In genomic region chr7:158018061-158018796, GRCh38 we compare ENCODE assay signal across 22 cellular contexts.
"Had no signal": no experiment of that assay in that cellular context is flagged by ENCODE, and none has a peak within 500 bp of the region (broad histone marks: within the 10 kb centered on the region; RNA-seq: fewer than 3 reads in every experiment).

No MANE protein-coding gene starts in this region.

- H3K4me3 ChIP-seq: adrenal gland, breast epithelium, esophagus muscularis mucosa, gastroesophageal sphincter, heart right ventricle, lower lobe of right lung had no signal

- H3K36me3 Mint-ChIP-seq: activated CD8-positive, alpha-beta memory T cell treated with anti-CD3 and anti-CD28 coated beads, Interleukin-2, amount 10 ng/mL, durations not matched to agents 7 days and 5 days; natural killer cell had no signal

- H3K36me3 ChIP-seq: adrenal gland, breast epithelium, esophagus muscularis mucosa, gastroesophageal sphincter, heart right ventricle, lower lobe of right lung had no signal

- H3K27ac ChIP-seq: breast epithelium, esophagus muscularis mucosa, gastroesophageal sphincter, heart right ventricle, lower lobe of right lung had no signal

- H3K4me1 Mint-ChIP-seq: activated CD4-positive, alpha-beta memory T cell treated with anti-CD3 and anti-CD28 coated beads, Interleukin-2, amount 10 ng/mL, durations not matched to agents 7 days and 5 days; activated CD8-positive, alpha-beta memory T cell treated with anti-CD3 and anti-CD28 coated beads, Interleukin-2, amount 10 ng/mL, durations not matched to agents 7 days and 5 days; natural killer cell had no signal

- H3K27me3 Mint-ChIP-seq: activated CD4-positive, alpha-beta memory T cell treated with anti-CD3 and anti-CD28 coated beads, Interleukin-2, amount 10 ng/mL, durations not matched to agents 7 days and 5 days; activated CD8-positive, alpha-beta memory T cell treated with anti-CD3 and anti-CD28 coated beads, Interleukin-2, amount 10 ng/mL, durations not matched to agents 7 days and 5 days had no signal

- H3K9me3 Mint-ChIP-seq: activated CD4-positive, alpha-beta memory T cell treated with anti-CD3 and anti-CD28 coated beads, Interleukin-2, amount 10 ng/mL, durations not matched to agents 7 days and 5 days; activated T-cell treated with anti-CD3 and anti-CD28 coated beads, Interleukin-2, amount 50 U/mL, for 24 hours; activated T-helper 2 cell treated with anti-CD3 and anti-CD28 coated beads, Interferon-gamma antibody, Interleukin-2, Interleukin-4, amounts not matched to agents 10 μg/mL and 5 μg/mL and 100 μg/mL, durations not matched to agents 14 hours and 24 hours and 36 hours; natural killer cell had no signal

- H3K27ac Mint-ChIP-seq: activated CD4-positive, alpha-beta memory T cell treated with anti-CD3 and anti-CD28 coated beads, Interleukin-2, amount 10 ng/mL, durations not matched to agents 7 days and 5 days; activated CD8-positive, alpha-beta memory T cell treated with anti-CD3 and anti-CD28 coated beads, Interleukin-2, amount 10 ng/mL, durations not matched to agents 7 days and 5 days; activated T-cell treated with anti-CD3 and anti-CD28 coated beads, Interleukin-2, amount 50 U/mL, for 24 hours; activated T-helper 2 cell treated with anti-CD3 and anti-CD28 coated beads, Interferon-gamma antibody, Interleukin-2, Interleukin-4, amounts not matched to agents 10 μg/mL and 5 μg/mL and 100 μg/mL, durations not matched to agents 14 hours and 24 hours and 36 hours; natural killer cell had no signal

- H3K4me3 Mint-ChIP-seq: activated CD4-positive, alpha-beta memory T cell treated with anti-CD3 and anti-CD28 coated beads, Interleukin-2, amount 10 ng/mL, durations not matched to agents 7 days and 5 days; activated CD8-positive, alpha-beta memory T cell treated with anti-CD3 and anti-CD28 coated beads, Interleukin-2, amount 10 ng/mL, durations not matched to agents 7 days and 5 days; activated T-cell treated with anti-CD3 and anti-CD28 coated beads, Interleukin-2, amount 50 U/mL, for 24 hours; natural killer cell had no signal

- H3K4me1 ChIP-seq: breast epithelium had no signal

- H3K9me3 ChIP-seq: adrenal gland, breast epithelium, esophagus muscularis mucosa, gastroesophageal sphincter, heart right ventricle, lower lobe of right lung had no signal

- H3K27me3 ChIP-seq: adrenal gland, esophagus muscularis mucosa, gastroesophageal sphincter had no signal

- ATAC-seq: activated CD8-positive, alpha-beta memory T cell treated with anti-CD3 and anti-CD28 coated beads, Interleukin-2, amount 10 ng/mL, durations not matched to agents 7 days and 5 days; gastroesophageal sphincter; heart right ventricle; natural killer cell had no signal

- DNase-seq: activated CD4-positive, alpha-beta memory T cell treated with anti-CD3 and anti-CD28 coated beads, Interleukin-2, amount 10 ng/mL, durations not matched to agents 7 days and 5 days; activated CD4-positive, alpha-beta T cell treated with anti-CD3 and anti-CD28 coated beads for 48 hours; activated CD4-positive, CD25-positive, alpha-beta regulatory T cell; activated CD8-positive, alpha-beta memory T cell treated with anti-CD3 and anti-CD28 coated beads, Interleukin-2, amount 10 ng/mL, durations not matched to agents 7 days and 5 days; activated naive CD4-positive, alpha-beta T cell treated with anti-CD3 and anti-CD28 coated beads, Interleukin-2, amount 50 U/mL, for 16 hours; activated T-cell treated with anti-CD3 and anti-CD28 coated beads, Interleukin-2, amount 50 U/mL, for 24 hours; cerebellar nuclear complex; effector CD8-positive, alpha-beta T cell; heart right ventricle; lower lobe of right lung; natural killer cell; stimulated activated CD4-positive, alpha-beta T cell treated with anti-CD3 and anti-CD28 coated beads, Interleukin-12 subunit alpha, Interleukin-12 subunit beta, amount 100 ng/mL, for 4 hours; stimulated activated CD4-positive, alpha-beta T cell treated with anti-CD3 and anti-CD28 coated beads, Interleukin-1b, Interleukin-23, amount 100 ng/mL, for 48 hours; stimulated activated naive CD4-positive, alpha-beta T cell treated with Interleukin-2 at 50 U/mL for 16 hours; T-helper 1 cell; T-helper 9 cell; trophoblast cell had no signal
